Comparison of ENCODE assay signal across 8 cellular contexts in the genomic region with DNA sequence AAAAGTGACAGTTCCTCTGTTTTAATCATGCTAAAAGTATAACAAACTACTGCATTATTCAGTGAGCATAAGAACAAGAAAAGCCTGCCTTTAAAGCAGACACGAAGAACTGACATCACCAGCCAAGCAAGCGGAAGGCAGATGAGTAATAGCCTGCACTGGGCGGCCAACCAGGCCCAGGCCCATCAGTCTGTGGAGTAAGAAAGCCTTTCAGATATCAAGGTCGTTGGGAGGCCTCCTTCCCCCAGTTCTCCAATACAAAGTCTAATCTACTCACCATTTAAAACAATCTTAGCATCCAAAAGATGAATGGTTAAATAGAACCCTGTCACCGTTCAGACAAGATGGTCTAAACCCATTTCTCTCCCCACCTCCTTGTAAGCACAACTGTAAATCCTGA.
DNase-seq lines count a peak whose midpoint lies in the region; ATAC-seq and TF ChIP-seq lines count a peak whose summit lies in the region.

No MANE protein-coding gene starts in this region.

- intact Hi-C loops in left colon (cut with DNase I, micrococcal nuclease): no loop called here

- TF ChIP-seq CTCF in AG09319 (IDR thresholded peaks at IDR 0.05; ENCODE audit: low read depth, low read length): no peak

- DNase-seq in AG09319 (ENCODE audit: extremely low read depth, low read depth) (peak; percentile 40), brain pericyte (ENCODE audit: low read depth, low spot score) (peak; percentile 62), left colon (peak; percentile 28 to 59), substantia nigra (lab: John Stamatoyannopoulos, UW) (peak in 26 of 49 donors; percentile 14 to 76 (median 46)), NCI-H1105 (lab: John Stamatoyannopoulos, UW) (no peak)
- DNase-seq in activated CD4-positive, alpha-beta T cell treated with anti-CD3 and anti-CD28 coated beads for 1 hour: no peak

- H3K27ac ChIP-seq in substantia nigra (ENCODE audit: low read depth, low read length, poor library complexity, severe bottlenecking): peak overlapping the region; percentile 92

- ATAC-seq in HG03378 (IDR thresholded peaks at IDR 0.05; ENCODE audit: unreplicated experiment) (peak; percentile 47), left colon (peak; percentile 26), HG02885 (IDR thresholded peaks at IDR 0.05; ENCODE audit: poor library complexity, unreplicated experiment) (no peak)

Comparison
In these comparisons a context has a peak if more than half of its experiments do, and no peak if none do; other contexts are left out.
1. DNase-seq: peak in AG09319 (single experiment), brain pericyte (single experiment), left colon (2 of 2) and substantia nigra (26 of 49); none in NCI-H1105 (single experiment) and activated CD4-positive, alpha-beta T cell treated with anti-CD3 and anti-CD28 coated beads for 1 hour (single experiment).